In the genomic region with DNA sequence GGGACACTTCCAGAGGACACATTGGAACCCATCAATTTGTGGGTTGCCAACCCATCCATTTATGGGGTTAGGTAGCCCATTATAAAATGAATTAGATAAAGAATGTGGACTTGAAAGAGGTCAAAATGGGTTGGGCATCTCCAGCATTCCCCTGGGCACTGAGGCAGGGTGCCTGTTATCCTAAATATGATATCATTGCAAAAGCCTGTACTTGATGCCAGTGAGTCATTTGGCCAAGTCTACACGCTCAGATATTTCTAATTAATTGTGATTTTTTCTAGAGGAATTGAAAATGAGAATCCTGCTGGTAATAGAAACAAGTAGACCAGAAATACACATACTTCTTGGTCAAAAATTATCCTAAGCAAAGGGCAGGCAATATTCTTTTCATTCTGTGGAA, we compare ENCODE assay signal across 23 cellular contexts. TPM values are rescaled to one million over a fixed set of nuclear protein-coding genes. Genes with fewer than 3 reads are reported as not detected.
DNase-seq lines count a peak whose midpoint lies in the region; ATAC-seq and TF ChIP-seq lines count a peak whose summit lies in the region.
"Had no signal": no experiment of that assay in that cellular context is flagged by ENCODE, and none has a peak within 500 bp of the region (broad histone marks: within the 10 kb centered on the region; RNA-seq: fewer than 3 reads in every experiment).

No MANE protein-coding gene starts in this region.

- H3K4me1 ChIP-seq in transverse colon, result peaks cover 29 to 38% (median 35%) of the 10 kb centered on the region in 4 donors

- DNase-seq in HCEC 1CT, result peak; percentile 43
- peak; percentile 47 for DNase-seq in astrocyte of the hippocampus (ENCODE audit: low read depth, low spot score)
- peak; percentile 45 for DNase-seq in fibroblast of peridontal ligament (ENCODE audit: extremely low read depth)
- no peak for DNase-seq in stimulated activated effector memory CD8-positive, alpha-beta T cell treated with anti-CD3 and anti-CD28 coated beads, Interleukin-12 subunit alpha, Interleukin-12 subunit beta, amount 100 ng/mL, for 72 hours (ENCODE audit: low spot score in 2 of 2)
- no peak for DNase-seq in transverse colon
- DNase-seq: activated gamma-delta T cell; aorta; dorsolateral prefrontal cortex; GDM1; hypothalamus; left colon; midbrain; NCI-H187; NCI-H524 treated with DMSO at 0.1 percent for 48 hours; SIG-M5; stimulated activated CD4-positive, alpha-beta T cell treated with anti-CD3 and anti-CD28 coated beads, Interleukin-2, amount 100 ng/mL, for 48 hours had no signal

- no peak for TF ChIP-seq EP300 in transverse colon (IDR thresholded peaks at IDR 0.05; ENCODE audit: low read depth)

- TF ChIP-seq CTCF in transverse colon (IDR thresholded peaks at IDR 0.05), result no peak

- H3K36me3 ChIP-seq in transverse colon, result peaks cover 0 to 24% (median 11%) of the 10 kb centered on the region in 4 donors

- H3K27ac Mint-ChIP-seq in stimulated activated effector memory CD8-positive, alpha-beta T cell treated with anti-CD3 and anti-CD28 coated beads, Interleukin-12 subunit alpha, Interleukin-12 subunit beta, amount 100 ng/mL, for 72 hours, result peak overlapping the region; percentile 14
- H3K27ac Mint-ChIP-seq: T-helper 2 cell treated with Interferon-gamma antibody and Interleukin-4, amounts not matched to agents 5 μg/mL and 100 μg/mL, for 36 hours had no signal

- 77 to 100% methylated on average over 1 of the region's 1 CpG for WGBS in transverse colon (ENCODE audit: low coverage in 1 of 2), 2 donors

- no peaks in the 10 kb centered on the region for H3K9me3 Mint-ChIP-seq in stimulated activated effector memory CD8-positive, alpha-beta T cell treated with anti-CD3 and anti-CD28 coated beads, Interleukin-12 subunit alpha, Interleukin-12 subunit beta, amount 100 ng/mL, for 72 hours
- H3K9me3 Mint-ChIP-seq: T-helper 2 cell treated with Interferon-gamma antibody and Interleukin-4, amounts not matched to agents 5 μg/mL and 100 μg/mL, for 36 hours had no signal

- in situ Hi-C loops in transverse colon (cut with MboI; ENCODE audit: low pct_ligation_motif_present in 1 of 4, low pct_unique_long_range_greater_than_20kb in 1 of 4, low sequenced_read_pairs in 3 of 4), result no loop called here

- H3K4me1 Mint-ChIP-seq in stimulated activated effector memory CD8-positive, alpha-beta T cell treated with anti-CD3 and anti-CD28 coated beads, Interleukin-12 subunit alpha, Interleukin-12 subunit beta, amount 100 ng/mL, for 72 hours, result no peaks in the 10 kb centered on the region

- no peak overlapping the region for H3K4me3 ChIP-seq in transverse colon
- H3K4me3 ChIP-seq: dorsolateral prefrontal cortex had no signal

- no peak for ATAC-seq in stimulated activated effector memory CD8-positive, alpha-beta T cell treated with anti-CD3 and anti-CD28 coated beads, Interleukin-12 subunit alpha, Interleukin-12 subunit beta, amount 100 ng/mL, for 72 hours
- no peak for ATAC-seq in HG03108 (IDR thresholded peaks at IDR 0.05; ENCODE audit: unreplicated experiment)
- no peak for ATAC-seq in GM21576 (IDR thresholded peaks at IDR 0.05; ENCODE audit: unreplicated experiment)
- ATAC-seq: HepG2, left colon had no signal

- no peak for TF ChIP-seq POLR2A in transverse colon (IDR thresholded peaks at IDR 0.05)

- H3K36me3 Mint-ChIP-seq in stimulated activated effector memory CD8-positive, alpha-beta T cell treated with anti-CD3 and anti-CD28 coated beads, Interleukin-12 subunit alpha, Interleukin-12 subunit beta, amount 100 ng/mL, for 72 hours, result peaks cover 37% of the 10 kb centered on the region

- H3K9me3 ChIP-seq in transverse colon, result no peaks in the 10 kb centered on the region
- H3K9me3 ChIP-seq: neutrophil had no signal

- H3K27ac ChIP-seq in transverse colon, result no peak overlapping the region
- H3K27ac ChIP-seq: neutrophil had no signal

- no peak overlapping the region for H3K4me3 Mint-ChIP-seq in stimulated activated effector memory CD8-positive, alpha-beta T cell treated with anti-CD3 and anti-CD28 coated beads, Interleukin-12 subunit alpha, Interleukin-12 subunit beta, amount 100 ng/mL, for 72 hours
- H3K4me3 Mint-ChIP-seq: T-helper 2 cell treated with Interferon-gamma antibody and Interleukin-4, amounts not matched to agents 5 μg/mL and 100 μg/mL, for 36 hours had no signal

- intact Hi-C loops in transverse colon (cut with DNase I; ENCODE audit: low total_unique reads), result no loop called here

- no peaks in the 10 kb centered on the region for H3K27me3 ChIP-seq in transverse colon
- H3K27me3 ChIP-seq: dorsolateral prefrontal cortex, neutrophil had no signal

RNA-seq across cellular contexts. Expression of a gene that starts 21.9 kb away (rescaled TPM):
- total RNA-seq in transverse colon, result 100 to 1,000 TPM; 122 to 238 (median 204) TPM

RNA-seq across cellular contexts. Expression of a gene that starts 42.5 kb away (rescaled TPM):
- not detected for total RNA-seq in transverse colon
- total RNA-seq: left colon, sciatic nerve, subcutaneous adipose tissue had no signal

Comparison
In these comparisons a context has a peak if more than half of its experiments do, and no peak if none do; other contexts are left out.
1. DNase-seq: peak in HCEC 1CT (single experiment), astrocyte of the hippocampus (single experiment) and fibroblast of peridontal ligament (single experiment); none in stimulated activated effector memory CD8-positive, alpha-beta T cell treated with anti-CD3 and anti-CD28 coated beads, Interleukin-12 subunit alpha, Interleukin-12 subunit beta, amount 100 ng/mL, for 72 hours (0 of 2) and transverse colon (single experiment).